ENCODE assay signal across 13 cellular contexts in genomic region chr10:75450654-75451419, GRCh38. TPM values are rescaled to one million over a fixed set of nuclear protein-coding genes. Genes with fewer than 3 reads are reported as not detected.
A peak's percentile ranks its signal among the peaks of the same experiment; 100 is the strongest.
DNase-seq lines count a peak whose midpoint lies in the region; TF ChIP-seq lines count a peak whose summit lies in the region.
"Had no signal": no experiment of that assay in that cellular context is flagged by ENCODE, and none has a peak within 500 bp of the region (broad histone marks: within the 10 kb centered on the region; RNA-seq: fewer than 3 reads in every experiment).

No MANE protein-coding gene starts in this region.

- H3K27ac ChIP-seq in H9 (ENCODE audit: insufficient read length, low read depth, low read length) (no peak overlapping the region), HUES48 (ENCODE audit: low read depth, low read length) (no peak overlapping the region), substantia nigra (ENCODE audit: low read depth, low read length, poor library complexity, severe bottlenecking) (no peak overlapping the region), mesenchymal stem cell (ENCODE audit: low read length, poor library complexity, severe bottlenecking) (no peak overlapping the region)
- H3K27ac ChIP-seq: BLaER1 had no signal

- H4K5ac ChIP-seq in H9 (ENCODE audit: insufficient read length, low read depth, low read length): no peak overlapping the region

- no peak overlapping the region for H3K14ac ChIP-seq in H9 (ENCODE audit: insufficient read depth, low read length)
- no peak overlapping the region for H3K14ac ChIP-seq in mesenchymal stem cell (ENCODE audit: low read length in 2 of 2)

- H3K4me3 ChIP-seq in HUES48 (ENCODE audit: low read depth, low read length): peak overlapping the region; percentile 14; the same call in 1 of the 2 replicates
- no peak overlapping the region for H3K4me3 ChIP-seq in mesenchymal stem cell (ENCODE audit: insufficient read depth in 1 of 2, low read depth in 1 of 2, low read length in 2 of 2)
- H3K4me3 ChIP-seq: BLaER1 had no signal

- H3K18ac ChIP-seq in H9 (ENCODE audit: insufficient read length, low read depth, low read length) (no peak overlapping the region), mesenchymal stem cell (ENCODE audit: low read depth in 1 of 2, low read length in 2 of 2) (no peak overlapping the region)

- H2AK5ac ChIP-seq in H9 (ENCODE audit: insufficient read length, low read length): no peak overlapping the region
- no peak overlapping the region for H2AK5ac ChIP-seq in mesenchymal stem cell (ENCODE audit: low read length, severe bottlenecking)

- H3K79me1 ChIP-seq in H9 (ENCODE audit: insufficient read depth, low read depth, low read length, poor library complexity, severe bottlenecking) (no peaks in the 10 kb centered on the region), mesenchymal stem cell (replicated peaks; ENCODE audit: low read length, poor library complexity, severe bottlenecking) (no peaks in the 10 kb centered on the region)

- H3K4me1 ChIP-seq in H9 (ENCODE audit: insufficient read depth, low read length): peaks cover 18% of the 10 kb centered on the region; the same call in 1 of the 2 replicates
- H3K4me1 ChIP-seq in HUES48 (ENCODE audit: control insufficient read depth, insufficient read depth, low read length): peaks cover 35% of the 10 kb centered on the region
- H3K4me1 ChIP-seq in mesenchymal stem cell (ENCODE audit: control insufficient read depth, insufficient read depth, low read depth, low read length): no peaks in the 10 kb centered on the region
- H3K4me1 ChIP-seq: BLaER1 had no signal

- H3K27ac Mint-ChIP-seq in H9 (no peak overlapping the region), brain (peak overlapping the region in 2 of 5 experiments; percentile 62 to 84), nephron progenitor cell (no peak overlapping the region)
- H3K27ac Mint-ChIP-seq: T-cell had no signal

- H2BK15ac ChIP-seq in H9 (ENCODE audit: low read depth, low read length): no peak overlapping the region
- H2BK15ac ChIP-seq in mesenchymal stem cell (ENCODE audit: low read depth, poor library complexity, severe bottlenecking): no peak overlapping the region

- no peak overlapping the region for H4K8ac ChIP-seq in H9 (replicated peaks; ENCODE audit: insufficient read length, low read depth, low read length)
- no peak overlapping the region for H4K8ac ChIP-seq in mesenchymal stem cell (ENCODE audit: low read length)

- H3K79me2 ChIP-seq in H9 (ENCODE audit: insufficient read depth, low read length): no peaks in the 10 kb centered on the region

- no peak overlapping the region for H3T11ph ChIP-seq in H9 (ENCODE audit: low read length)

- H3K4ac ChIP-seq in H9 (ENCODE audit: low read depth, low read length) (no peak overlapping the region), mesenchymal stem cell (ENCODE audit: low read depth in 1 of 2, low read length in 2 of 2) (no peak overlapping the region)

- no peak overlapping the region for H2BK20ac ChIP-seq in H9 (ENCODE audit: low read depth, low read length, poor library complexity, severe bottlenecking)

- H3K9ac ChIP-seq in H9 (ENCODE audit: extremely low read depth, insufficient read length, low read length): no peak overlapping the region
- H3K9ac ChIP-seq in HUES48 (ENCODE audit: low read depth, low read length): no peak overlapping the region
- H3K9ac ChIP-seq in mesenchymal stem cell (ENCODE audit: low read length): no peak overlapping the region
- H3K9ac ChIP-seq: BLaER1 had no signal

- H3K4me2 ChIP-seq in H9 (ENCODE audit: insufficient read depth, insufficient read length, low read length): peak overlapping the region; percentile 36
- H3K4me2 ChIP-seq in mesenchymal stem cell (ENCODE audit: low read length, poor library complexity, severe bottlenecking): no peak overlapping the region
- H3K4me2 ChIP-seq: BLaER1 had no signal

- no peaks in the 10 kb centered on the region for H4K20me1 ChIP-seq in H9 (ENCODE audit: control insufficient read depth, insufficient read depth, insufficient read length)
- H4K20me1 ChIP-seq: BLaER1 had no signal

- H3K9me3 ChIP-seq in H9 (ENCODE audit: control insufficient read depth, low read depth, low read length) (no peaks in the 10 kb centered on the region), HUES48 (ENCODE audit: control insufficient read depth, insufficient read depth, low read length) (no peaks in the 10 kb centered on the region), mesenchymal stem cell (ENCODE audit: control insufficient read depth, low read length) (peaks cover 9% of the 10 kb centered on the region)
- H3K9me3 ChIP-seq: BLaER1 had no signal

- H3K36me3 ChIP-seq in HUES48 (ENCODE audit: control insufficient read depth, insufficient read depth, low read length): no peaks in the 10 kb centered on the region
- peaks cover 0 to 11% of the 10 kb centered on the region in 2 experiments for H3K36me3 ChIP-seq in mesenchymal stem cell (ENCODE audit: control insufficient read depth in 1 of 2, insufficient read depth in 2 of 2, low read depth in 1 of 2, low read length in 2 of 2)
- H3K36me3 ChIP-seq: BLaER1 had no signal

- H3K23me2 ChIP-seq in H9 (ENCODE audit: insufficient read length, low read depth, low read length, poor library complexity, severe bottlenecking): no peaks in the 10 kb centered on the region

- no CpG with 5 or more reads among the region's 15 CpGs for WGBS in H9 (ENCODE audit: extremely low coverage, insufficient read length, low lambda C conversion rate)
- WGBS in mesenchymal stem cell: 63% methylated on average over 15 of the region's 15 CpGs

- H3K4me1 Mint-ChIP-seq in H9 (peaks cover 28 to 37% of the 10 kb centered on the region in 2 experiments), brain (peaks cover 47% of the 10 kb centered on the region), nephron progenitor cell (peaks cover 74% of the 10 kb centered on the region)
- H3K4me1 Mint-ChIP-seq: CD8-positive, alpha-beta memory T cell; T-cell had no signal

- H3K4me3 Mint-ChIP-seq in H9 (peak overlapping the region in 1 of 2 experiments; percentile 25; a peak in 2 of 5 replicates), brain (peak overlapping the region in 4 of 5 experiments; percentile 62 to 71 (median 67)), nephron progenitor cell (peak overlapping the region; percentile 73)
- H3K4me3 Mint-ChIP-seq: CD8-positive, alpha-beta memory T cell; T-cell had no signal

- peaks cover 10 to 11% of the 10 kb centered on the region in 2 experiments for H3K9me3 Mint-ChIP-seq in H9
- H3K9me3 Mint-ChIP-seq in brain: peaks cover 10 to 17% (median 15%) of the 10 kb centered on the region in 5 experiments
- H3K9me3 Mint-ChIP-seq in nephron progenitor cell: peaks cover 18% of the 10 kb centered on the region

- H3K36me3 Mint-ChIP-seq in H9 (ENCODE audit: insufficient read depth in 1 of 3, low read depth in 3 of 3): peaks cover 0 to 10% (median 0%) of the 10 kb centered on the region in 3 experiments; a peak in 3 of 7 replicates
- peaks cover 11% of the 10 kb centered on the region for H3K36me3 Mint-ChIP-seq in brain
- peaks cover 19% of the 10 kb centered on the region for H3K36me3 Mint-ChIP-seq in nephron progenitor cell (ENCODE audit: low read depth)
- H3K36me3 Mint-ChIP-seq: CD8-positive, alpha-beta memory T cell; T-cell had no signal

- H3K27me3 ChIP-seq in H9 (ENCODE audit: insufficient read depth, low read length) (peaks cover 6% of the 10 kb centered on the region; the same call in 1 of the 2 replicates), HUES48 (ENCODE audit: control insufficient read depth, insufficient read depth, low read length) (peaks cover 58% of the 10 kb centered on the region), mesenchymal stem cell (ENCODE audit: control insufficient read depth in 1 of 2, insufficient read depth in 1 of 2, low read length in 2 of 2) (peaks cover 0 to 46% of the 10 kb centered on the region in 2 experiments)
- H3K27me3 ChIP-seq: BLaER1 had no signal

- peaks cover 88% of the 10 kb centered on the region for H3K27me3 Mint-ChIP-seq in H9 (ENCODE audit: low read depth)
- peaks cover 86% of the 10 kb centered on the region for H3K27me3 Mint-ChIP-seq in brain
- H3K27me3 Mint-ChIP-seq in nephron progenitor cell (ENCODE audit: low read depth, poor library complexity): peaks cover 8% of the 10 kb centered on the region

- H4K91ac ChIP-seq in H9 (ENCODE audit: insufficient read length, low read depth, low read length) (no peak overlapping the region), mesenchymal stem cell (ENCODE audit: low read length) (no peak overlapping the region)

- H3K56ac ChIP-seq in H9 (ENCODE audit: insufficient read length, low read depth, low read length): no peak overlapping the region

- H2BK120ac ChIP-seq in H9 (ENCODE audit: low read depth, low read length, poor library complexity, severe bottlenecking) (no peak overlapping the region), mesenchymal stem cell (ENCODE audit: low read depth, low read length) (no peak overlapping the region)

- no peak for DNase-seq in H9
- DNase-seq in nephron progenitor cell: no peak
- no peak for DNase-seq in substantia nigra (lab: John Stamatoyannopoulos, UW)
- no peak for DNase-seq in mesenchymal stem cell
- DNase-seq in activated T-cell treated with anti-CD3 and anti-CD28 coated beads, Interleukin-2, amount 50 U/mL, for 48 hours: no peak
- DNase-seq: CD8-positive, alpha-beta memory T cell; GF-D8; NCI-H510A treated with DMSO at 0.1 percent for 48 hours; PC-3; T-cell had no signal

- H2AFZ ChIP-seq in H9 (ENCODE audit: low read length) (no peak overlapping the region), mesenchymal stem cell (ENCODE audit: low read depth, low read length) (no peak overlapping the region)

- H2BK12ac ChIP-seq in H9 (ENCODE audit: insufficient read length, low read depth, low read length) (no peak overlapping the region), mesenchymal stem cell (ENCODE audit: low read length in 2 of 2) (no peak overlapping the region)

- no peak overlapping the region for H2BK5ac ChIP-seq in H9 (ENCODE audit: insufficient read length, low read length)
- H2BK5ac ChIP-seq in mesenchymal stem cell (ENCODE audit: low read depth, low read length, poor library complexity, severe bottlenecking): no peak overlapping the region

- TF ChIP-seq CTCF in H9 (conservative IDR thresholded peaks at IDR 0.05) (no peak), brain (conservative IDR thresholded peaks at IDR 0.05) (no peak), nephron progenitor cell (IDR thresholded peaks at IDR 0.05) (no peak)

- H3K23ac ChIP-seq in H9 (ENCODE audit: insufficient read length, low read depth, low read length): no peak overlapping the region
- no peak overlapping the region for H3K23ac ChIP-seq in mesenchymal stem cell (ENCODE audit: low read length in 2 of 2)

RNA-seq across cellular contexts. Expression of gene LRMDA, which starts 19.4 kb away (rescaled TPM):
- 1.8 and 2.1 TPM in 2 replicates for total RNA-seq in H9 (2021)
- 8.3 TPM for polyA plus RNA-seq in brain (ENCODE audit: insufficient read depth, low read depth, low replicate concordance)
- 3.8 TPM for polyA plus RNA-seq in mesenchymal stem cell (2013, experiment 1 of 2)
- 5.7 TPM for polyA plus RNA-seq in mesenchymal stem cell (2013, experiment 2 of 2)
- total RNA-seq: CD8-positive, alpha-beta memory T cell had no signal
- polyA plus RNA-seq: CD8-positive, alpha-beta memory T cell had no signal

RNA-seq across cellular contexts. Expression of gene ZNF503, which starts 49.3 kb away (rescaled TPM):
- 0.09 and 0.13 TPM in 2 replicates for total RNA-seq in H9 (2021)
- polyA plus RNA-seq in brain (ENCODE audit: insufficient read depth, low read depth, low replicate concordance): 7.6 TPM
- polyA plus RNA-seq in mesenchymal stem cell (2013, experiment 1 of 2): 110 TPM
- polyA plus RNA-seq in mesenchymal stem cell (2013, experiment 2 of 2): 112 TPM
- polyA plus RNA-seq: CD8-positive, alpha-beta memory T cell had no signal
